ENCODE assay signal across 9 cellular contexts in the genomic region with DNA sequence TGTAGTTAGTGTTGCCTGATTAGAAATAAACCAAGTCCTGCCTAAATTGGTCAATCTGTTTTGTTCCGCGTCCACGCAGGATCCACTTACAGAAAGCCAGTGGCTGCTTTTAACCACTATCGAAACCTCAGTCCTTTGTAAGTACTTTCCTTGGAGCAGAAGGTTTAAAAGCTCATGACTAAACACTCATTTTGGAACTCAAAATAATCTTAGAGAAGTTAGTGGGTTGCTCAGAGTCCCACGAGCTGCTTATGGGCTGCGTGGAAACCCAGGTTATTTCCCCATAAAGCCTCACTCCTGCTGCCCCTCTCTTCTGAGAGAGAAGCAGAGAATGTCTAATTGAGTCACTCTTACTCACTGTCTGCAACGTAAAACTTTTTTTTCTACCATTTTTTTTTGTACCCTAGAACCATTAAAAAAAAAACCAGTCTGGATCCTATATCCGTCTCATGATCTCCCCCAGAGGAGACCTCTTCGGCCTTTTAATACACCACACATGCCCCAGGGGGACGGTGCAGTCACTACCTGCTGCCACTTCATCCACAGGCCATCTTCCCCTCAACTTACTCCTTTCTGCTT. TPM values are rescaled to one million over a fixed set of nuclear protein-coding genes. Genes with fewer than 3 reads are reported as not detected.
A peak's percentile ranks its signal among the peaks of the same experiment; 100 is the strongest.
DNase-seq lines count a peak whose midpoint lies in the region; ATAC-seq and FAIRE-seq lines count a peak whose summit lies in the region.
"Had no signal": no experiment of that assay in that cellular context is flagged by ENCODE, and none has a peak within 500 bp of the region (broad histone marks: within the 10 kb centered on the region; RNA-seq: fewer than 3 reads in every experiment).

No MANE protein-coding gene starts in this region.

- H3K4me2 ChIP-seq in trophoblast cell (ENCODE audit: low read length) = no peak overlapping the region

- peaks cover 18% of the 10 kb centered on the region for H3K79me2 ChIP-seq in trophoblast cell (ENCODE audit: control insufficient read depth, insufficient read depth, low read length, poor library complexity)

- H4K8ac ChIP-seq in trophoblast cell (ENCODE audit: low read depth, low read length) = no peak overlapping the region

- no peak overlapping the region for H2BK12ac ChIP-seq in trophoblast cell (ENCODE audit: low read length)

- H3K4me3 ChIP-seq in trophoblast cell (ENCODE audit: low read depth, low read length) = no peak overlapping the region

- no peak overlapping the region for H3K23ac ChIP-seq in trophoblast cell (ENCODE audit: low read length)

- H3K79me1 ChIP-seq in trophoblast cell (ENCODE audit: low read length) = peaks cover 5% of the 10 kb centered on the region

- ATAC-seq in GM18873 (IDR thresholded peaks at IDR 0.05; ENCODE audit: low FRiP score, unreplicated experiment) (peak; percentile 65), HG02798 (IDR thresholded peaks at IDR 0.05; ENCODE audit: poor library complexity, unreplicated experiment) (peak; percentile 65), esophagus mucosa (no peak)

- peak; percentile 43 for FAIRE-seq in RCC 7860 (lab: Jason Lieb, UNC)

- no peak overlapping the region for H2AFZ ChIP-seq in trophoblast cell (ENCODE audit: insufficient read depth, low read length, poor library complexity)

- no CpG with 5 or more reads among the region's 10 CpGs for WGBS in trophoblast cell (ENCODE audit: extremely low coverage, insufficient coverage, insufficient read length)

- H3K4me1 ChIP-seq in trophoblast cell (ENCODE audit: control insufficient read depth in 1 of 2, insufficient read depth in 2 of 2, low read length in 2 of 2) = peaks cover 15 to 24% of the 10 kb centered on the region in 2 experiments

- peak overlapping the region; percentile 5 for H3K27ac ChIP-seq in trophoblast cell (ENCODE audit: low read depth, low read length)
- H3K27ac ChIP-seq: KMS-11 had no signal

- H3K27me3 ChIP-seq in trophoblast cell (ENCODE audit: insufficient read depth, low read length) = no peaks in the 10 kb centered on the region

- peak overlapping the region; percentile 19 for H2BK5ac ChIP-seq in trophoblast cell (ENCODE audit: low read depth, low read length, poor library complexity)

- H3K18ac ChIP-seq in trophoblast cell (ENCODE audit: low read length) = no peak overlapping the region

- H3K4ac ChIP-seq in trophoblast cell (ENCODE audit: low read depth, low read length) = peak overlapping the region; percentile 88

- no peak overlapping the region for H3K9ac ChIP-seq in trophoblast cell (ENCODE audit: low read length)
- H3K9ac ChIP-seq: KMS-11 had no signal

- DNase-seq in RCC 7860 (ENCODE audit: low spot score) = peak; percentile 35
- DNase-seq in trophoblast cell = peak in 1 of 2 donors; percentile 34
- DNase-seq in NCI-H1694 treated with DMSO at 0.1 percent for 48 hours (lab: John Stamatoyannopoulos, UW) = no peak
- DNase-seq in activated gamma-delta T cell (lab: John Stamatoyannopoulos, UW) = no peak
- no peak for DNase-seq in stimulated activated naive CD4-positive, alpha-beta T cell (lab: John Stamatoyannopoulos, UW)

- no peak overlapping the region for H4K12ac ChIP-seq in trophoblast cell (ENCODE audit: low read depth, low read length)

- no peak overlapping the region for H2AK5ac ChIP-seq in trophoblast cell (ENCODE audit: low read length)

- H3K9me3 ChIP-seq in trophoblast cell (ENCODE audit: insufficient read depth, low read depth, low read length) = no peaks in the 10 kb centered on the region

- H2BK120ac ChIP-seq in trophoblast cell (ENCODE audit: insufficient read depth, low read length, poor library complexity) = peak overlapping the region; percentile 57

- H3K14ac ChIP-seq in trophoblast cell (ENCODE audit: low read length) = no peak overlapping the region

- peaks cover 2 to 3% of the 10 kb centered on the region in 2 experiments for H3K36me3 ChIP-seq in trophoblast cell (ENCODE audit: control insufficient read depth in 1 of 2, insufficient read depth in 2 of 2, low read length in 2 of 2)

- H4K91ac ChIP-seq in trophoblast cell (ENCODE audit: low read depth, low read length) = no peak overlapping the region

RNA-seq across cellular contexts. Expression of a gene that starts 7.5 kb away (rescaled TPM):
- 550 and 590 TPM in 2 replicates for polyA plus RNA-seq in trophoblast cell (2013)
- total RNA-seq in esophagus mucosa = 4.9 TPM
